In the genomic region with DNA sequence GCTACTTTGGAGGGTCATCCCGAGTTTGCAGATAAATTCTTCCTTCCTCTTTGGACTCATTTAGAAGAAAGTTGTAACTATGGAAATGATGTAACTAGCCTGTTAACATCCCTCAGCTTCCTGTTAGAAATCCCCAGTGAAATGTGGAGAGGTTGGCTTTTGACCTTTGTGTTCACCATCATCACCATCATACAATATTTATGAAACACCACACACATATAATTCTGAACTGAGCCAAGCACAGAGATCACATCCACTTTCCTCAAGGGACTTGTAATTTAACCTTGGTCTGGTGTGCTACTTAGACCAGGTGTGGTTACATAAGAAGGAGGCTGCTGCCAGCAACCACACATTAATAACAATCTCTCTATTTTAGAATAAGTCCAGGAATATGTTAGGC, we compare ENCODE assay signal across 15 cellular contexts. TPM values are rescaled to one million over a fixed set of nuclear protein-coding genes. Genes with fewer than 3 reads are reported as not detected.
DNase-seq lines count a peak whose midpoint lies in the region; ATAC-seq and TF ChIP-seq lines count a peak whose summit lies in the region.
"Had no signal": no experiment of that assay in that cellular context is flagged by ENCODE, and none has a peak within 500 bp of the region (broad histone marks: within the 10 kb centered on the region; RNA-seq: fewer than 3 reads in every experiment).

No MANE protein-coding gene starts in this region.

- no peaks in the 10 kb centered on the region for H3K36me3 ChIP-seq in GM23248 (ENCODE audit: low read depth)
- H3K36me3 ChIP-seq in brain microvascular endothelial cell (replicated peaks), result no peaks in the 10 kb centered on the region
- H3K36me3 ChIP-seq in prostate gland, result no peaks in the 10 kb centered on the region
- H3K36me3 ChIP-seq in ascending aorta, result no peaks in the 10 kb centered on the region

- peaks cover 5% of the 10 kb centered on the region; the same call in 1 of the 2 replicates for H3F3A ChIP-seq in GM23248 (ENCODE audit: insufficient read depth)

- 6 to 7% methylated on average over 1 of the region's 1 CpG for WGBS in GM23248 (ENCODE audit: low coverage in 1 of 2, low lambda C conversion rate in 2 of 2, missing lambda C conversion rate in 2 of 2), 2 experiments
- 23% methylated on average over 1 of the region's 1 CpG for WGBS in prostate gland

- intact Hi-C loops in prostate gland (cut with DNase I) (no loop called here), ascending aorta (cut with DNase I) (no loop called here)

- in situ Hi-C loops in GM23248 (cut with MboI), result no loop called here
- in situ Hi-C loops in brain microvascular endothelial cell (cut with HindIII; ENCODE audit: low pct_ligation_motif_present, low sequenced_read_pairs), result no loop called here

- no peaks in the 10 kb centered on the region for H3K79me2 ChIP-seq in GM23248 (ENCODE audit: insufficient read depth)

- no peak overlapping the region for H2AFZ ChIP-seq in GM23248

- no peak overlapping the region for H3K4me3 Mint-ChIP-seq in mesothelial cell of epicardium
- H3K4me3 Mint-ChIP-seq: activated naive CD8-positive, alpha-beta T cell treated with anti-CD3 and anti-CD28 coated beads, Interleukin-2, amount 10 ng/mL, durations not matched to agents 7 days and 5 days; stimulated activated effector memory CD8-positive, alpha-beta T cell treated with anti-CD3 and anti-CD28 coated beads, Interleukin-12 subunit alpha, Interleukin-12 subunit beta, amount 100 ng/mL, for 72 hours had no signal

- no peaks in the 10 kb centered on the region for H3K9me3 ChIP-seq in GM23248 (ENCODE audit: low read depth)
- no peaks in the 10 kb centered on the region for H3K9me3 ChIP-seq in prostate gland
- no peaks in the 10 kb centered on the region for H3K9me3 ChIP-seq in ascending aorta

- H3K4me1 Mint-ChIP-seq in mesothelial cell of epicardium, result peaks cover 35% of the 10 kb centered on the region
- H3K4me1 Mint-ChIP-seq: activated naive CD8-positive, alpha-beta T cell treated with anti-CD3 and anti-CD28 coated beads, Interleukin-2, amount 10 ng/mL, durations not matched to agents 7 days and 5 days; stimulated activated effector memory CD8-positive, alpha-beta T cell treated with anti-CD3 and anti-CD28 coated beads, Interleukin-12 subunit alpha, Interleukin-12 subunit beta, amount 100 ng/mL, for 72 hours had no signal

- no peaks in the 10 kb centered on the region for H3K27me3 ChIP-seq in GM23248 (replicated peaks; ENCODE audit: insufficient read depth)
- no peaks in the 10 kb centered on the region for H3K27me3 ChIP-seq in brain microvascular endothelial cell (replicated peaks)
- no peaks in the 10 kb centered on the region for H3K27me3 ChIP-seq in prostate gland (replicated peaks; ENCODE audit: insufficient read depth)
- H3K27me3 ChIP-seq in ascending aorta, result no peaks in the 10 kb centered on the region

- no peaks in the 10 kb centered on the region for H3K27me3 Mint-ChIP-seq in mesothelial cell of epicardium (ENCODE audit: low read depth)

- no peak for TF ChIP-seq POLR2A in prostate gland (IDR thresholded peaks at IDR 0.05)

- no peaks in the 10 kb centered on the region for H3K9me3 Mint-ChIP-seq in mesothelial cell of epicardium
- H3K9me3 Mint-ChIP-seq: activated naive CD8-positive, alpha-beta T cell treated with anti-CD3 and anti-CD28 coated beads, Interleukin-2, amount 10 ng/mL, durations not matched to agents 7 days and 5 days; stimulated activated effector memory CD8-positive, alpha-beta T cell treated with anti-CD3 and anti-CD28 coated beads, Interleukin-12 subunit alpha, Interleukin-12 subunit beta, amount 100 ng/mL, for 72 hours had no signal

- peaks cover 32% of the 10 kb centered on the region for H3K4me1 ChIP-seq in GM23248 (ENCODE audit: insufficient read depth)
- H3K4me1 ChIP-seq in prostate gland (replicated peaks), result no peaks in the 10 kb centered on the region
- peaks cover 0 to 5% of the 10 kb centered on the region in 2 donors for H3K4me1 ChIP-seq in ascending aorta

- DNase-seq in AML-193 (lab: John Stamatoyannopoulos, UW), result peak; percentile 38 to 55
- peak; percentile 36 for DNase-seq in GM23248
- peak; percentile 5 for DNase-seq in brain microvascular endothelial cell
- no peak for DNase-seq in mesothelial cell of epicardium (ENCODE audit: low spot score in 2 of 2, unreplicated experiment in 2 of 2)
- DNase-seq in prostate gland (ENCODE audit: low spot score), result no peak
- no peak for DNase-seq in ascending aorta (ENCODE audit: low spot score in 2 of 2)
- DNase-seq in GDM1 (lab: John Stamatoyannopoulos, UW), result no peak
- DNase-seq: activated naive CD8-positive, alpha-beta T cell treated with anti-CD3 and anti-CD28 coated beads, Interleukin-2, amount 10 ng/mL, durations not matched to agents 7 days and 5 days; activated T-cell treated with anti-CD3 and anti-CD28 coated beads for 4 hours; C1 segment of cervical spinal cord; HCEC 1CT; MM.1S; stimulated activated CD4-positive, alpha-beta T cell treated with anti-CD3 and anti-CD28 coated beads, Interleukin-4, amount 100 ng/mL, for 24 hours had no signal

- H3K4me3 ChIP-seq in GM23248, result no peak overlapping the region
- no peak overlapping the region for H3K4me3 ChIP-seq in brain microvascular endothelial cell (ENCODE audit: low read depth, low read length)
- no peak overlapping the region for H3K4me3 ChIP-seq in prostate gland
- no peak overlapping the region for H3K4me3 ChIP-seq in ascending aorta

- peaks cover 10% of the 10 kb centered on the region for H3K36me3 Mint-ChIP-seq in mesothelial cell of epicardium
- H3K36me3 Mint-ChIP-seq: activated naive CD8-positive, alpha-beta T cell treated with anti-CD3 and anti-CD28 coated beads, Interleukin-2, amount 10 ng/mL, durations not matched to agents 7 days and 5 days; stimulated activated effector memory CD8-positive, alpha-beta T cell treated with anti-CD3 and anti-CD28 coated beads, Interleukin-12 subunit alpha, Interleukin-12 subunit beta, amount 100 ng/mL, for 72 hours had no signal

- TF ChIP-seq CTCF in brain microvascular endothelial cell (IDR thresholded peaks at IDR 0.05; ENCODE audit: low read depth, low read length, missing control alignments) (no peak), mesothelial cell of epicardium (IDR thresholded peaks at IDR 0.05; ENCODE audit: unreplicated experiment) (no peak), prostate gland (IDR thresholded peaks at IDR 0.05) (no peak), ascending aorta (IDR thresholded peaks at IDR 0.05) (no peak)

- H3K27ac ChIP-seq in GM23248 (no peak overlapping the region), brain microvascular endothelial cell (no peak overlapping the region), prostate gland (peak overlapping the region in 1 of 2 donors; percentile 31), ascending aorta (no peak overlapping the region)

- no peaks in the 10 kb centered on the region for H4K20me1 ChIP-seq in GM23248 (ENCODE audit: insufficient read depth)

- ATAC-seq in GM18858 (IDR thresholded peaks at IDR 0.05; ENCODE audit: unreplicated experiment), result no peak
- ATAC-seq: stimulated activated effector memory CD8-positive, alpha-beta T cell treated with anti-CD3 and anti-CD28 coated beads, Interleukin-12 subunit alpha, Interleukin-12 subunit beta, amount 100 ng/mL, for 72 hours had no signal

- peak overlapping the region; percentile 19 for H3K4me2 ChIP-seq in GM23248 (ENCODE audit: unreplicated experiment)

- no peaks in the 10 kb centered on the region for H3K9me2 ChIP-seq in GM23248 (ENCODE audit: insufficient read depth)

- H3K9ac ChIP-seq in GM23248, result no peak overlapping the region

- peak overlapping the region; percentile 9 for H3K27ac Mint-ChIP-seq in mesothelial cell of epicardium
- H3K27ac Mint-ChIP-seq: activated naive CD8-positive, alpha-beta T cell treated with anti-CD3 and anti-CD28 coated beads, Interleukin-2, amount 10 ng/mL, durations not matched to agents 7 days and 5 days; stimulated activated effector memory CD8-positive, alpha-beta T cell treated with anti-CD3 and anti-CD28 coated beads, Interleukin-12 subunit alpha, Interleukin-12 subunit beta, amount 100 ng/mL, for 72 hours had no signal

RNA-seq across cellular contexts. Expression of a gene that starts 2.5 kb away (rescaled TPM):
- not detected in 2 replicates for total RNA-seq in GM23248 (2014; rRNA removed; shearing (Covaris generic))
- polyA plus RNA-seq in GM23248 (2016; fragmentation: Nextera tagmentation; extraction: Ambion mirVana), result 0.19 TPM in 1 of 2 replicates, not detected in the other
- total RNA-seq in mesothelial cell of epicardium (2.2 to 2.8 TPM (median 2.5 TPM) in 3 replicates), prostate gland (1 to 10 TPM in 1 of 2 donors, not detected in 1; 1.9 TPM), ascending aorta (not detected)
- total RNA-seq: activated naive CD8-positive, alpha-beta T cell treated with anti-CD3 and anti-CD28 coated beads, Interleukin-2, amount 10 ng/mL, durations not matched to agents 7 days and 5 days had no signal

Comparison
In these comparisons a context has a peak if more than half of its experiments do, and no peak if none do; other contexts are left out.
1. DNase-seq: peak in AML-193 (2 of 2), GM23248 (single experiment) and brain microvascular endothelial cell (single experiment); none in mesothelial cell of epicardium (0 of 2), prostate gland (single experiment), ascending aorta (0 of 2) and GDM1 (single experiment).